Comparison of ENCODE assay signal across 1 cellular context in genomic region chr14:34714320-34715107, GRCh38.
TF ChIP-seq lines count a peak whose summit lies in the region.

Gene CFL2 (minus strand): TSS chr14:34714593. CDS start chr14:34714540, 53 bp downstream.

TF ChIP-seq in HepG2, 621 proteins besides CTCF, POLR2A, EP300 and RAD21 (continued from another document and continues in another):
- TF ChIP-seq TCF12 (IDR thresholded peaks at IDR 0.05) (no peak), TCF12 (CRISPR knock-in tag; IDR thresholded peaks at IDR 0.05) (no peak; the same call in none of the 2 replicates), ZSCAN25 (CRISPR knock-in tag; IDR thresholded peaks at IDR 0.05) (peak; percentile 80), LCORL (IDR thresholded peaks at IDR 0.05) (peak; percentile 70), LCORL (CRISPR knock-in tag; IDR thresholded peaks at IDR 0.05) (peak; percentile 73), SNRNP70 (IDR thresholded peaks at IDR 0.05; ENCODE audit: low read depth, low read length) (no peak), ZNF143 (CRISPR knock-in tag; IDR thresholded peaks at IDR 0.05) (peak; percentile 86), MIER2 (CRISPR knock-in tag; IDR thresholded peaks at IDR 0.05) (no peak), ZNF674 (CRISPR knock-in tag; IDR thresholded peaks at IDR 0.05; ENCODE audit: low read depth) (peak; percentile 98; the same call in 1 of the 2 replicates), CENPX (CRISPR knock-in tag; IDR thresholded peaks at IDR 0.05) (no peak), ZNF558 (CRISPR knock-in tag; IDR thresholded peaks at IDR 0.05; ENCODE audit: borderline replicate concordance) (peak; percentile 96; the same call in 1 of the 2 replicates), ZNF552 (CRISPR knock-in tag; IDR thresholded peaks at IDR 0.05; ENCODE audit: borderline replicate concordance) (0 out of 2 replicates have a peak, but pooled peaks have one; percentile 48), KAT7 (CRISPR knock-in tag; IDR thresholded peaks at IDR 0.05; ENCODE audit: borderline replicate concordance) (peak; percentile 100), ZSCAN21 (CRISPR knock-in tag; IDR thresholded peaks at IDR 0.05; ENCODE audit: borderline replicate concordance) (peak; percentile 98), ZSCAN31 (CRISPR knock-in tag; IDR thresholded peaks at IDR 0.05; ENCODE audit: low read depth) (peak; percentile 99), GABPA (IDR thresholded peaks at IDR 0.05; ENCODE audit: low read depth, low read length) (no peak), GABPA (CRISPR knock-in tag; IDR thresholded peaks at IDR 0.05; ENCODE audit: low read depth) (no peak), HDAC1 (CRISPR knock-in tag; IDR thresholded peaks at IDR 0.05) (peak; percentile 96), ELF3 (CRISPR knock-in tag; IDR thresholded peaks at IDR 0.05) (peak; percentile 67), MAFK (conservative IDR thresholded peaks at IDR 0.05 in 1 of 2, IDR thresholded peaks at IDR 0.05 in 1 of 2; ENCODE audit: low read length in 2 of 2) (no peak), ZNF713 (CRISPR knock-in tag; IDR thresholded peaks at IDR 0.05) (peak; percentile 81), ZNF326 (CRISPR knock-in tag; IDR thresholded peaks at IDR 0.05; ENCODE audit: borderline replicate concordance) (no peak), MZF1 (CRISPR knock-in tag; IDR thresholded peaks at IDR 0.05; ENCODE audit: borderline replicate concordance) (no peak; the same call in 1 of the 2 replicates), ZNF335 (CRISPR knock-in tag; IDR thresholded peaks at IDR 0.05) (peak; percentile 49; the same call in 1 of the 2 replicates), MED1 (CRISPR knock-in tag; IDR thresholded peaks at IDR 0.05) (peak; percentile 69), PAF1 (CRISPR knock-in tag; IDR thresholded peaks at IDR 0.05) (no peak), NR2F6 (IDR thresholded peaks at IDR 0.05) (no peak), NR2F6 (CRISPR knock-in tag; IDR thresholded peaks at IDR 0.05) (no peak; the same call in 1 of the 2 replicates), FUBP1 (CRISPR knock-in tag; IDR thresholded peaks at IDR 0.05; ENCODE audit: borderline replicate concordance) (no peak; the same call in 1 of the 2 replicates), ZNF782 (CRISPR knock-in tag; IDR thresholded peaks at IDR 0.05; ENCODE audit: borderline replicate concordance) (0 out of 2 replicates have a peak, but pooled peaks have one; percentile 78), ZFP91 (CRISPR knock-in tag; IDR thresholded peaks at IDR 0.05; ENCODE audit: borderline replicate concordance) (peak; percentile 89), NFE2L2 (IDR thresholded peaks at IDR 0.05; ENCODE audit: low read length) (no peak), ZNF296 (CRISPR knock-in tag; conservative IDR thresholded peaks at IDR 0.05) (no peak), SIN3B (IDR thresholded peaks at IDR 0.05; ENCODE audit: low read length) (0 out of 2 replicates have a peak, but pooled peaks have one; percentile 29), SIX1 (CRISPR knock-in tag; IDR thresholded peaks at IDR 0.05; ENCODE audit: borderline replicate concordance) (no peak), NFYB (CRISPR knock-in tag; IDR thresholded peaks at IDR 0.05) (0 out of 2 replicates have a peak, but pooled peaks have one; percentile 16), ZNF20 (CRISPR knock-in tag; IDR thresholded peaks at IDR 0.05) (peak; percentile 17; the same call in 1 of the 2 replicates), ZNF839 (CRISPR knock-in tag; IDR thresholded peaks at IDR 0.05; ENCODE audit: borderline replicate concordance) (peak; percentile 90; the same call in 1 of the 2 replicates), SOX13 (IDR thresholded peaks at IDR 0.05) (peak; percentile 51), SOX13 (CRISPR knock-in tag; conservative IDR thresholded peaks at IDR 0.05 in 1 of 2, IDR thresholded peaks at IDR 0.05 in 1 of 2) (peak in 1 of 2 experiments; percentile 53; a peak in 2 of 4 replicates), ZNF574 (CRISPR knock-in tag; IDR thresholded peaks at IDR 0.05) (peak; percentile 92), XBP1 (CRISPR knock-in tag; IDR thresholded peaks at IDR 0.05) (peak; percentile 74; the same call in 1 of the 2 replicates), MED8 (CRISPR knock-in tag; IDR thresholded peaks at IDR 0.05; ENCODE audit: insufficient replicate concordance) (peak; percentile 86), RARA (CRISPR knock-in tag; IDR thresholded peaks at IDR 0.05) (peak; percentile 85), ZNF749 (CRISPR knock-in tag; IDR thresholded peaks at IDR 0.05; ENCODE audit: borderline replicate concordance) (peak; percentile 93; the same call in 1 of the 2 replicates), AKNA (CRISPR knock-in tag; IDR thresholded peaks at IDR 0.05; ENCODE audit: borderline replicate concordance) (0 out of 2 replicates have a peak, but pooled peaks have one; percentile 49), RFX3 (CRISPR knock-in tag; IDR thresholded peaks at IDR 0.05) (no peak), TAF15 (IDR thresholded peaks at IDR 0.05; ENCODE audit: low read depth, low read length, poor library complexity, severe bottlenecking) (peak; percentile 67), ZNF235 (CRISPR knock-in tag; IDR thresholded peaks at IDR 0.05; ENCODE audit: borderline replicate concordance) (peak; percentile 95), ZNF687 (CRISPR knock-in tag; IDR thresholded peaks at IDR 0.05) (peak; percentile 97), ZNF34 (CRISPR knock-in tag; IDR thresholded peaks at IDR 0.05; ENCODE audit: borderline replicate concordance) (0 out of 2 replicates have a peak, but pooled peaks have one; percentile 55), SKIL (CRISPR knock-in tag; IDR thresholded peaks at IDR 0.05; ENCODE audit: borderline replicate concordance) (peak; percentile 48; the same call in 1 of the 2 replicates), ZNF274 (CRISPR knock-in tag; IDR thresholded peaks at IDR 0.05) (peak; percentile 97)
